In genomic region chr2:173141666-173142065, GRCh38 we compare ENCODE assay signal across 17 cellular contexts.
A peak's percentile ranks its signal among the peaks of the same experiment; 100 is the strongest.
DNase-seq lines count a peak whose midpoint lies in the region; ATAC-seq, FAIRE-seq and TF ChIP-seq lines count a peak whose summit lies in the region.
"Had no signal": no experiment of that assay in that cellular context is flagged by ENCODE, and none has a peak within 500 bp of the region (broad histone marks: within the 10 kb centered on the region; RNA-seq: fewer than 3 reads in every experiment).

No MANE protein-coding gene starts in this region.

- no peak overlapping the region for H2AFZ ChIP-seq in GM12878 (ENCODE audit: control insufficient read depth, low read depth, low read length)

- RAD21 ChIA-PET in GM12878 (lab: Charles Lee; ENCODE audit: unreplicated experiment): no interaction called here

- H3K36me3 Mint-ChIP-seq in natural killer cell treated with Interleukin-12 subunit alpha and Interleukin-12 subunit beta and Interleukin-15 and Interleukin-18, amount 100 ng/mL, for 72 hours: peaks cover 36% of the 10 kb centered on the region
- H3K36me3 Mint-ChIP-seq in natural killer cell: no peaks in the 10 kb centered on the region

- CTCF ChIA-PET in Panc1 (lab: Charles Lee) (interaction anchor here (0.6 kb wide), 1 partner anchor 124 kb away, joined by 4 read pairs; no protein-coding TSS in a partner anchor), GM12878 (lab: Yijun Ruan, JAX) (no interaction called here)

- H3K4me2 ChIP-seq in GM12878 (ENCODE audit: control insufficient read depth, insufficient read depth): no peak overlapping the region
- H3K4me2 ChIP-seq: BLaER1 treated with 17β-estradiol and CSF1 and Interleukin-3, amounts not matched to agents 10 nM and 100 nM had no signal

- TF ChIP-seq POLR2A in GM12878 (IDR thresholded peaks at IDR 0.05; ENCODE audit: low read depth, low read length): no peak

- no peak for FAIRE-seq in GM12878 (lab: Jason Lieb, UNC)
- FAIRE-seq: G401.6, GM12892 had no signal

- H3K9me3 ChIP-seq in Panc1 (ENCODE audit: control insufficient read depth, insufficient read depth, low read depth, low read length) (peaks cover 29% of the 10 kb centered on the region; the same call in 1 of the 2 replicates), GM12878 (replicated peaks; ENCODE audit: control insufficient read depth, insufficient read depth, low read length) (peaks cover 3% of the 10 kb centered on the region)

- BruUV-seq in Panc1 (replicated peaks; lab: Mats Ljungman, UMichigan) (no TSS peak), GM12878 (replicated peaks; lab: Mats Ljungman, UMichigan) (no TSS peak)

- peak overlapping the region; percentile 25 for H3K4me3 Mint-ChIP-seq in natural killer cell treated with Interleukin-12 subunit alpha and Interleukin-12 subunit beta and Interleukin-15 and Interleukin-18, amount 100 ng/mL, for 72 hours
- no peak overlapping the region for H3K4me3 Mint-ChIP-seq in natural killer cell
- H3K4me3 Mint-ChIP-seq: B cell; CD8-positive, alpha-beta memory T cell had no signal

- POLR2A ChIA-PET in Panc1 (lab: Charles Lee): no interaction called here
- POLR2A ChIA-PET in GM12878 (lab: Charles Lee): no interaction called here

- H3K79me2 ChIP-seq in GM12878 (ENCODE audit: control insufficient read depth, insufficient read depth, low read length): no peaks in the 10 kb centered on the region

- in situ Hi-C loops in Panc1 (cut with HindIII; ENCODE audit: low pct_unique_long_range_greater_than_20kb, low sequenced_read_pairs) (no loop called here), GM12878 (cut with MboI) (no loop called here)

- H3K4me1 ChIP-seq in Panc1 (ENCODE audit: control insufficient read depth, insufficient read depth, low read length): peaks cover 26% of the 10 kb centered on the region
- H3K4me1 ChIP-seq in GM12878 (ENCODE audit: control insufficient read depth, insufficient read depth, low read length): no peaks in the 10 kb centered on the region

- H3K27me3 ChIP-seq in Panc1 (ENCODE audit: control insufficient read depth, insufficient read depth, low read length): no peaks in the 10 kb centered on the region
- no peaks in the 10 kb centered on the region for H3K27me3 ChIP-seq in GM12878 (replicated peaks in 1 of 2; ENCODE audit: control insufficient read depth in 2 of 2, insufficient read depth in 2 of 2, low read length in 1 of 2)

- no peak for TF ChIP-seq EP300 in GM12878 (IDR thresholded peaks at IDR 0.05; ENCODE audit: borderline replicate concordance in 1 of 2, control insufficient read depth in 1 of 2, low read depth in 2 of 2, low read length in 2 of 2)

- peaks cover 0 to 7% of the 10 kb centered on the region in 2 donors for H3K27me3 Mint-ChIP-seq in natural killer cell treated with Interleukin-12 subunit alpha and Interleukin-12 subunit beta and Interleukin-15 and Interleukin-18, amount 100 ng/mL, for 72 hours
- H3K27me3 Mint-ChIP-seq in natural killer cell (ENCODE audit: low read depth in 2 of 2): no peaks in the 10 kb centered on the region
- H3K27me3 Mint-ChIP-seq: B cell had no signal

- SMC1A ChIA-PET in GM12878 (lab: Charles Lee; ENCODE audit: uncharacterized antibody, unreplicated experiment): no interaction called here

- no peak for TF ChIP-seq RAD21 in GM12878 (IDR thresholded peaks at IDR 0.05; ENCODE audit: insufficient read depth, low read depth, low read length)

- H3K36me3 ChIP-seq in Panc1 (ENCODE audit: control insufficient read depth, insufficient read depth, low read length) (no peaks in the 10 kb centered on the region; the same call in 1 of the 2 replicates), GM12878 (ENCODE audit: control insufficient read depth in 2 of 2, insufficient read depth in 2 of 2, low read length in 1 of 2) (no peaks in the 10 kb centered on the region)

- H3K9me3 Mint-ChIP-seq in natural killer cell treated with Interleukin-12 subunit alpha and Interleukin-12 subunit beta and Interleukin-15 and Interleukin-18, amount 100 ng/mL, for 72 hours: peaks cover 3% of the 10 kb centered on the region
- peaks cover 0 to 4% of the 10 kb centered on the region in 2 donors for H3K9me3 Mint-ChIP-seq in natural killer cell

- intact Hi-C loops in natural killer cell (cut with micrococcal nuclease): no loop called here
- intact Hi-C loops in Panc1 (cut with micrococcal nuclease; ENCODE audit: unreplicated experiment): no loop called here
- intact Hi-C loops in GM12878 (cut with micrococcal nuclease; ENCODE audit: unreplicated experiment): no loop called here

- TF ChIP-seq CTCF in natural killer cell (IDR thresholded peaks at IDR 0.05) (no peak), Panc1 (IDR thresholded peaks at IDR 0.05) (no peak), GM12878 (IDR thresholded peaks at IDR 0.05 in 2 of 3, conservative IDR thresholded peaks at IDR 0.05 in 1 of 3; ENCODE audit: control insufficient read depth in 2 of 3, extremely low read depth in 1 of 3, insufficient read depth in 1 of 3, low read depth in 3 of 3, low read length in 3 of 3) (no peak)

- no peak overlapping the region for H3K9ac ChIP-seq in GM12878 (ENCODE audit: control insufficient read depth, insufficient read depth, low read length)
- H3K9ac ChIP-seq: BLaER1 treated with 17β-estradiol and CSF1 and Interleukin-3, amounts not matched to agents 10 nM and 100 nM had no signal

- no peak for ATAC-seq in natural killer cell treated with Interleukin-12 subunit alpha and Interleukin-12 subunit beta and Interleukin-15 and Interleukin-18, amount 100 ng/mL, for 72 hours
- ATAC-seq in natural killer cell (no peak), Panc1 (no peak), GM12878 (no peak)

- no peak for DNase-seq in natural killer cell treated with Interleukin-12 subunit alpha and Interleukin-12 subunit beta and Interleukin-15 and Interleukin-18, amount 100 ng/mL, for 72 hours (ENCODE audit: low spot score)
- DNase-seq in natural killer cell (no peak), Panc1 (ENCODE audit: low read depth, low spot score) (no peak), GM12878 (ENCODE audit: low read depth, low spot score) (no peak), activated gamma-delta T cell treated with Interleukin-2 at 50 U/mL for 16 hours (no peak), amniotic stem cell (lab: John Stamatoyannopoulos, UW) (no peak)
- DNase-seq: CD8-positive, alpha-beta memory T cell; COR-L47; GOT3; H7; IMR-90; KBM-7 had no signal

- H4K20me1 ChIP-seq in GM12878 (ENCODE audit: control insufficient read depth, insufficient read depth): no peaks in the 10 kb centered on the region

- peak overlapping the region; percentile 58 for H3K27ac ChIP-seq in Panc1 (ENCODE audit: low read length)
- no peak overlapping the region for H3K27ac ChIP-seq in GM12878 (ENCODE audit: control insufficient read depth, insufficient read depth)
- H3K27ac ChIP-seq: BLaER1 treated with 17β-estradiol and CSF1 and Interleukin-3, amounts not matched to agents 10 nM and 100 nM; HL-60 had no signal

- H3K4me3 ChIP-seq in Panc1 (ENCODE audit: low read depth in 2 of 2, low read length in 2 of 2) (no peak overlapping the region), GM12878 (no peak overlapping the region)
- H3K4me3 ChIP-seq: BLaER1 treated with 17β-estradiol and CSF1 and Interleukin-3, amounts not matched to agents 10 nM and 100 nM had no signal

- peak overlapping the region; percentile 44 to 52 for H3K27ac Mint-ChIP-seq in natural killer cell treated with Interleukin-12 subunit alpha and Interleukin-12 subunit beta and Interleukin-15 and Interleukin-18, amount 100 ng/mL, for 72 hours
- H3K27ac Mint-ChIP-seq in natural killer cell: no peak overlapping the region
- H3K27ac Mint-ChIP-seq: B cell; CD8-positive, alpha-beta memory T cell had no signal

- H3K4me1 Mint-ChIP-seq in natural killer cell treated with Interleukin-12 subunit alpha and Interleukin-12 subunit beta and Interleukin-15 and Interleukin-18, amount 100 ng/mL, for 72 hours (ENCODE audit: low read depth in 2 of 2): peaks cover 46 to 56% of the 10 kb centered on the region in 2 donors
- peaks cover 18 to 20% of the 10 kb centered on the region in 2 donors for H3K4me1 Mint-ChIP-seq in natural killer cell
- H3K4me1 Mint-ChIP-seq: B cell had no signal

TF ChIP-seq in GM12878, 131 proteins besides CTCF, POLR2A, EP300 and RAD21:
- TF ChIP-seq BCL3 (IDR thresholded peaks at IDR 0.05; ENCODE audit: borderline replicate concordance, insufficient read depth, low read depth, low read length, poor library complexity, severe bottlenecking) (no peak), CBX5 (IDR thresholded peaks at IDR 0.05; ENCODE audit: low read depth) (peak; percentile 87; the same call in 1 of the 2 replicates)

Comparison
In these comparisons a context has a peak if more than half of its experiments do, and no peak if none do; other contexts are left out.
1. H3K27ac Mint-ChIP-seq: peak in natural killer cell treated with Interleukin-12 subunit alpha and Interleukin-12 subunit beta and Interleukin-15 and Interleukin-18, amount 100 ng/mL, for 72 hours (2 of 2); none in natural killer cell (0 of 2).